In genomic region chr6:340181-340955, GRCh38 we compare ENCODE assay signal across 21 cellular contexts. TPM values are rescaled to one million over a fixed set of nuclear protein-coding genes. Genes with fewer than 3 reads are reported as not detected.
DNase-seq lines count a peak whose midpoint lies in the region; ATAC-seq and TF ChIP-seq lines count a peak whose summit lies in the region.
"Had no signal": no experiment of that assay in that cellular context is flagged by ENCODE, and none has a peak within 500 bp of the region (broad histone marks: within the 10 kb centered on the region; RNA-seq: fewer than 3 reads in every experiment).

No MANE protein-coding gene starts in this region.

- H3K36me3 ChIP-seq in CD8-positive, alpha-beta memory T cell (ENCODE audit: insufficient read depth, low read length) = no peaks in the 10 kb centered on the region
- H3K36me3 ChIP-seq: lower lobe of right lung, ovary, sigmoid colon had no signal

- no peak overlapping the region for H3K27ac ChIP-seq in CD8-positive, alpha-beta memory T cell (ENCODE audit: low read depth, low read length)
- H3K27ac ChIP-seq: lower lobe of right lung, ovary, PC-9, sigmoid colon had no signal

- H3K4me1 ChIP-seq in CD8-positive, alpha-beta memory T cell (ENCODE audit: insufficient read depth, low read length) = peaks cover 44% of the 10 kb centered on the region

- no peak for DNase-seq in T-helper 2 cell treated with Interferon-gamma antibody and Interleukin-4, amounts not matched to agents 5 μg/mL and 100 μg/mL, for 36 hours (ENCODE audit: low spot score)
- no peak for DNase-seq in T-helper 2 cell
- no peak for DNase-seq in CD8-positive, alpha-beta memory T cell
- DNase-seq in activated T-helper 2 cell treated with anti-CD3 and anti-CD28 coated beads, Interferon-gamma antibody, Interleukin-2, Interleukin-4, amounts not matched to agents 10 μg/mL and 5 μg/mL and 100 μg/mL, durations not matched to agents 14 hours and 24 hours and 36 hours (ENCODE audit: low spot score) = no peak
- no peak for DNase-seq in natural killer cell
- no peak for DNase-seq in GM10266 (ENCODE audit: extremely low spot score)
- no peak for DNase-seq in cerebellar cortex (ENCODE audit: low spot score)
- DNase-seq in lower leg skin (ENCODE audit: low spot score in 2 of 2) = no peak
- DNase-seq: 8988T; activated CD8-positive, alpha-beta memory T cell treated with anti-CD3 and anti-CD28 coated beads, Interleukin-2, amount 50 U/mL, for 4 hours; activated naive CD4-positive, alpha-beta T cell treated with Interleukin-2 at 50 U/mL for 16 hours; endodermal cell; lower lobe of right lung; MM.1S; NCI-H146; PC-9; sigmoid colon; T1000 had no signal

- TF ChIP-seq POLR2A in lower leg skin (IDR thresholded peaks at IDR 0.05) = no peak

- no peaks in the 10 kb centered on the region for H3K27me3 Mint-ChIP-seq in T-helper 2 cell treated with Interferon-gamma antibody and Interleukin-4, amounts not matched to agents 5 μg/mL and 100 μg/mL, for 36 hours (ENCODE audit: low read depth)
- peaks cover 0 to 3% of the 10 kb centered on the region in 2 donors for H3K27me3 Mint-ChIP-seq in CD8-positive, alpha-beta memory T cell
- H3K27me3 Mint-ChIP-seq in activated T-helper 2 cell treated with anti-CD3 and anti-CD28 coated beads, Interferon-gamma antibody, Interleukin-2, Interleukin-4, amounts not matched to agents 10 μg/mL and 5 μg/mL and 100 μg/mL, durations not matched to agents 14 hours and 24 hours and 36 hours (ENCODE audit: low read depth) = no peaks in the 10 kb centered on the region
- no peaks in the 10 kb centered on the region for H3K27me3 Mint-ChIP-seq in natural killer cell (ENCODE audit: low read depth in 2 of 2)

- peak overlapping the region; percentile 88 for H3K27ac Mint-ChIP-seq in T-helper 2 cell treated with Interferon-gamma antibody and Interleukin-4, amounts not matched to agents 5 μg/mL and 100 μg/mL, for 36 hours
- H3K27ac Mint-ChIP-seq in CD8-positive, alpha-beta memory T cell = peak overlapping the region in 7 of 8 donors; percentile 1 to 52 (median 30)
- peak overlapping the region; percentile 75 for H3K27ac Mint-ChIP-seq in activated T-helper 2 cell treated with anti-CD3 and anti-CD28 coated beads, Interferon-gamma antibody, Interleukin-2, Interleukin-4, amounts not matched to agents 10 μg/mL and 5 μg/mL and 100 μg/mL, durations not matched to agents 14 hours and 24 hours and 36 hours
- H3K27ac Mint-ChIP-seq in natural killer cell = peak overlapping the region in 1 of 2 donors; percentile 58
- H3K27ac Mint-ChIP-seq: endodermal cell had no signal

- POLR2A ChIA-PET in CD8-positive, alpha-beta memory T cell (lab: Charles Lee) = interaction anchor here (0.6 to 1.3 kb wide), 2 partner anchors 47 to 51 kb away, joined by 3 read pairs; partner anchors contain the start of gene IRF4

- H3K4me1 Mint-ChIP-seq in T-helper 2 cell treated with Interferon-gamma antibody and Interleukin-4, amounts not matched to agents 5 μg/mL and 100 μg/mL, for 36 hours (ENCODE audit: low read depth) = peaks cover 64% of the 10 kb centered on the region
- H3K4me1 Mint-ChIP-seq in CD8-positive, alpha-beta memory T cell = peaks cover 62 to 71% (median 63%) of the 10 kb centered on the region in 3 donors
- H3K4me1 Mint-ChIP-seq in activated T-helper 2 cell treated with anti-CD3 and anti-CD28 coated beads, Interferon-gamma antibody, Interleukin-2, Interleukin-4, amounts not matched to agents 10 μg/mL and 5 μg/mL and 100 μg/mL, durations not matched to agents 14 hours and 24 hours and 36 hours (ENCODE audit: low read depth) = peaks cover 68% of the 10 kb centered on the region
- H3K4me1 Mint-ChIP-seq in natural killer cell = peaks cover 68 to 76% of the 10 kb centered on the region in 2 donors
- H3K4me1 Mint-ChIP-seq: endodermal cell had no signal

- H3K27me3 ChIP-seq in CD8-positive, alpha-beta memory T cell (ENCODE audit: insufficient read depth, low read length, poor library complexity, severe bottlenecking) = no peaks in the 10 kb centered on the region
- H3K27me3 ChIP-seq: ovary, sigmoid colon had no signal

- peaks cover 2% of the 10 kb centered on the region for H3K36me3 Mint-ChIP-seq in T-helper 2 cell treated with Interferon-gamma antibody and Interleukin-4, amounts not matched to agents 5 μg/mL and 100 μg/mL, for 36 hours (ENCODE audit: low read depth)
- peaks cover 5 to 8% (median 8%) of the 10 kb centered on the region in 3 donors for H3K36me3 Mint-ChIP-seq in CD8-positive, alpha-beta memory T cell
- peaks cover 10% of the 10 kb centered on the region for H3K36me3 Mint-ChIP-seq in activated T-helper 2 cell treated with anti-CD3 and anti-CD28 coated beads, Interferon-gamma antibody, Interleukin-2, Interleukin-4, amounts not matched to agents 10 μg/mL and 5 μg/mL and 100 μg/mL, durations not matched to agents 14 hours and 24 hours and 36 hours (ENCODE audit: low read depth)
- H3K36me3 Mint-ChIP-seq in natural killer cell = no peaks in the 10 kb centered on the region

- WGBS in lower leg skin, 2 donors = 81 to 87% methylated on average over 6 of the region's 6 CpGs

- intact Hi-C loops in activated T-helper 2 cell treated with anti-CD3 and anti-CD28 coated beads, Interferon-gamma antibody, Interleukin-2, Interleukin-4, amounts not matched to agents 10 μg/mL and 5 μg/mL and 100 μg/mL, durations not matched to agents 14 hours and 24 hours and 36 hours (cut with micrococcal nuclease) = no loop called here
- intact Hi-C loops in natural killer cell (cut with micrococcal nuclease) = no loop called here
- intact Hi-C loops in lower leg skin (cut with DNase I; ENCODE audit: low total_unique reads) = no loop called here

- no peak for ATAC-seq in natural killer cell
- ATAC-seq: HepG2 had no signal

- no peaks in the 10 kb centered on the region for H3K9me3 Mint-ChIP-seq in T-helper 2 cell treated with Interferon-gamma antibody and Interleukin-4, amounts not matched to agents 5 μg/mL and 100 μg/mL, for 36 hours
- H3K9me3 Mint-ChIP-seq in CD8-positive, alpha-beta memory T cell = peaks cover 0 to 14% (median 0%) of the 10 kb centered on the region in 5 donors
- no peaks in the 10 kb centered on the region for H3K9me3 Mint-ChIP-seq in activated T-helper 2 cell treated with anti-CD3 and anti-CD28 coated beads, Interferon-gamma antibody, Interleukin-2, Interleukin-4, amounts not matched to agents 10 μg/mL and 5 μg/mL and 100 μg/mL, durations not matched to agents 14 hours and 24 hours and 36 hours
- no peaks in the 10 kb centered on the region for H3K9me3 Mint-ChIP-seq in natural killer cell

- CTCF ChIA-PET in CD8-positive, alpha-beta memory T cell (lab: Charles Lee) = interaction anchor here (1.6 to 2.9 kb wide), 2 partner anchors 12 to 152 kb away, joined by 4 to 11 read pairs; no protein-coding TSS in a partner anchor

- no peak overlapping the region for H3K4me3 ChIP-seq in CD8-positive, alpha-beta memory T cell (ENCODE audit: low read length)
- H3K4me3 ChIP-seq in lower leg skin (ENCODE audit: low read depth, poor library complexity, severe bottlenecking) = no peak overlapping the region
- H3K4me3 ChIP-seq: lower lobe of right lung, ovary, PC-9, sigmoid colon had no signal

- TF ChIP-seq CTCF in natural killer cell (IDR thresholded peaks at IDR 0.05) (no peak), GM10266 (IDR thresholded peaks at IDR 0.05; ENCODE audit: control insufficient read depth, insufficient read depth, low read depth, missing control alignments) (no peak), lower leg skin (IDR thresholded peaks at IDR 0.05) (no peak)

- no peaks in the 10 kb centered on the region for H3K9me3 ChIP-seq in CD8-positive, alpha-beta memory T cell (ENCODE audit: low read length)
- H3K9me3 ChIP-seq: lower lobe of right lung, ovary, sigmoid colon had no signal

- H3K4me3 Mint-ChIP-seq in T-helper 2 cell treated with Interferon-gamma antibody and Interleukin-4, amounts not matched to agents 5 μg/mL and 100 μg/mL, for 36 hours = peak overlapping the region; percentile 79
- H3K4me3 Mint-ChIP-seq in CD8-positive, alpha-beta memory T cell = peak overlapping the region in 5 of 7 donors; percentile 1 to 61 (median 37)
- H3K4me3 Mint-ChIP-seq in activated T-helper 2 cell treated with anti-CD3 and anti-CD28 coated beads, Interferon-gamma antibody, Interleukin-2, Interleukin-4, amounts not matched to agents 10 μg/mL and 5 μg/mL and 100 μg/mL, durations not matched to agents 14 hours and 24 hours and 36 hours (ENCODE audit: low read depth) = peak overlapping the region; percentile 57
- H3K4me3 Mint-ChIP-seq in natural killer cell = peak overlapping the region; percentile 48
- H3K4me3 Mint-ChIP-seq: endodermal cell had no signal

RNA-seq across cellular contexts. Expression of gene DUSP22, which starts 48.1 kb away (rescaled TPM):
- total RNA-seq in CD8-positive, alpha-beta memory T cell = 10 to 100 TPM; 24.4 to 25.3 TPM
- 38.5 TPM for polyA plus RNA-seq in CD8-positive, alpha-beta memory T cell
- 27.5 and 28.6 TPM in 2 replicates for total RNA-seq in activated T-helper 2 cell treated with anti-CD3 and anti-CD28 coated beads, Interferon-gamma antibody, Interleukin-2, Interleukin-4, amounts not matched to agents 10 μg/mL and 5 μg/mL and 100 μg/mL, durations not matched to agents 14 hours and 24 hours and 36 hours
- total RNA-seq in natural killer cell (10 to 100 TPM; 50.4 to 61.5 (median 56.6) TPM), lower leg skin (10 to 100 TPM; 53.2 to 81.1 (median 63.4) TPM)

RNA-seq across cellular contexts. Expression of gene IRF4, which starts 51.2 kb away (rescaled TPM):
- 100 to 1,000 TPM; 700 to 703 TPM for total RNA-seq in CD8-positive, alpha-beta memory T cell
- polyA plus RNA-seq in CD8-positive, alpha-beta memory T cell = 3.4 TPM
- 1,053 and 1,062 TPM in 2 replicates for total RNA-seq in activated T-helper 2 cell treated with anti-CD3 and anti-CD28 coated beads, Interferon-gamma antibody, Interleukin-2, Interleukin-4, amounts not matched to agents 10 μg/mL and 5 μg/mL and 100 μg/mL, durations not matched to agents 14 hours and 24 hours and 36 hours
- total RNA-seq in natural killer cell (10 to 100 TPM in 1 of 3 donors, 1 to 10 TPM in 2; 3.5 to 37.5 (median 3.5) TPM), lower leg skin (10 to 100 TPM in 1 of 4 donors, 1 to 10 TPM in 3; 6.6 to 21.2 (median 8.8) TPM)
- total RNA-seq: endodermal cell, PC-9 had no signal
- polyA plus RNA-seq: BJ had no signal

Comparison
In these comparisons a context has a peak if more than half of its experiments do, and no peak if none do; other contexts are left out.
1. RNA of gene IRF4, which starts 51.2 kb away (total RNA-seq): 1,053 to 1,062 TPM in activated T-helper 2 cell treated with anti-CD3 and anti-CD28 coated beads, Interferon-gamma antibody, Interleukin-2, Interleukin-4, amounts not matched to agents 10 μg/mL and 5 μg/mL and 100 μg/mL, durations not matched to agents 14 hours and 24 hours and 36 hours and 700 to 703 TPM in CD8-positive, alpha-beta memory T cell; 6.6 to 21.2 TPM in lower leg skin and 3.5 to 37.5 TPM in natural killer cell; every median in the first group is over 10 times any median in the second.
2. Peak in every context shown above with its lines, with median percentiles within 50 percentile points of each other: H3K4me3 Mint-ChIP-seq.